In the genomic region with DNA sequence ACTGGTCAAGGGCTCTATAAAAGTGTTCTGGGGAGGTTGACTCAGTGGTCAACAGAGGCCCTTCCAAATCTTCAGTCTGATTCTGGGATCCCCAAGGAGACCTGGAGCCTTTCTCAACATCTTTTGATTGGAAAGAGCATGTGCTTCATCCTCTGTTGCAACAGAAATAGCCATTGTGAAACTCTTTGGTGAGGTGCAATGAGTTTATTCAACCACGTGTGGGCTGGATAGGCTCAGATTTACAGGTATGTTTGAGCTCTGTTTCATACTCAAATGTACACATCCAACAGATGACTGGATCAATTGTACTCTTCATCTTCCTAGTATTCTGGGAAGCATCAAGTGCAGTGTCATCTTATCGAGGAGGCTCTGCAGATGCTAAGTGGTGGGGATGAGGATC, we compare ENCODE assay signal across 17 cellular contexts.
"Had no signal": no experiment of that assay in that cellular context is flagged by ENCODE, and none has a peak within 500 bp of the region (broad histone marks: within the 10 kb centered on the region; RNA-seq: fewer than 3 reads in every experiment).

No MANE protein-coding gene starts in this region.

- H3K9me3 ChIP-seq: esophagus squamous epithelium had no signal

- H3K27me3 ChIP-seq: brain microvascular endothelial cell, esophagus squamous epithelium had no signal

- H2AFZ ChIP-seq: parathyroid adenoma had no signal

- H3K9me3 Mint-ChIP-seq: activated naive CD4-positive, alpha-beta T cell treated with anti-CD3 and anti-CD28 coated beads for 36 hours; activated naive CD8-positive, alpha-beta T cell treated with anti-CD3 and anti-CD28 coated beads, Interleukin-2, amount 50 U/mL, for 24 hours; activated T-helper 2 cell treated with anti-CD3 and anti-CD28 coated beads, Interferon-gamma antibody, Interleukin-2, Interleukin-4, amounts not matched to agents 10 μg/mL and 5 μg/mL and 100 μg/mL, durations not matched to agents 14 hours and 24 hours and 36 hours; nephron; stimulated activated naive B cell treated with anti-CD40 and anti-IgM and Interleukin-4, amounts not matched to agents 10 μg/mL and 1 μg/mL and 100 μg/mL, for 72 hours; T-cell had no signal

- H3K4me3 ChIP-seq: esophagus squamous epithelium, lung had no signal

- H3K4me1 Mint-ChIP-seq: activated naive CD8-positive, alpha-beta T cell treated with anti-CD3 and anti-CD28 coated beads, Interleukin-2, amount 50 U/mL, for 24 hours; nephron; T-cell had no signal

- H3K79me2 ChIP-seq: parathyroid adenoma had no signal

- H3K27ac Mint-ChIP-seq: activated naive CD4-positive, alpha-beta T cell treated with anti-CD3 and anti-CD28 coated beads for 36 hours; activated naive CD8-positive, alpha-beta T cell treated with anti-CD3 and anti-CD28 coated beads, Interleukin-2, amount 50 U/mL, for 24 hours; activated T-helper 2 cell treated with anti-CD3 and anti-CD28 coated beads, Interferon-gamma antibody, Interleukin-2, Interleukin-4, amounts not matched to agents 10 μg/mL and 5 μg/mL and 100 μg/mL, durations not matched to agents 14 hours and 24 hours and 36 hours; stimulated activated naive B cell treated with anti-CD40 and anti-IgM and Interleukin-4, amounts not matched to agents 10 μg/mL and 1 μg/mL and 100 μg/mL, for 72 hours; T-cell had no signal

- FAIRE-seq: islet of Langerhans had no signal

- DNase-seq: activated CD4-positive, alpha-beta T cell treated with anti-CD3 and anti-CD28 coated beads, Interleukin-2, amount 50 U/mL, for 1 hour; activated naive CD4-positive, alpha-beta T cell treated with anti-CD3 and anti-CD28 coated beads for 36 hours; activated naive CD8-positive, alpha-beta T cell treated with anti-CD3 and anti-CD28 coated beads, Interleukin-2, amount 50 U/mL, for 24 hours; aorta; brain microvascular endothelial cell; cortex of kidney; esophagus squamous epithelium; foreskin fibroblast; left cardiac atrium; midbrain; stimulated activated naive B cell treated with anti-CD40 and anti-IgM and Interleukin-4, amounts not matched to agents 10 μg/mL and 1 μg/mL and 100 μg/mL, for 72 hours; T-cell had no signal

- H3K27ac ChIP-seq: brain microvascular endothelial cell, esophagus squamous epithelium, parathyroid adenoma had no signal

- H3K4me3 Mint-ChIP-seq: activated naive CD4-positive, alpha-beta T cell treated with anti-CD3 and anti-CD28 coated beads for 36 hours; activated naive CD8-positive, alpha-beta T cell treated with anti-CD3 and anti-CD28 coated beads, Interleukin-2, amount 50 U/mL, for 24 hours; nephron; stimulated activated naive B cell treated with anti-CD40 and anti-IgM and Interleukin-4, amounts not matched to agents 10 μg/mL and 1 μg/mL and 100 μg/mL, for 72 hours; T-cell had no signal

- H3K4me1 ChIP-seq: esophagus squamous epithelium, parathyroid adenoma had no signal

- H3K9ac ChIP-seq: parathyroid adenoma had no signal

- H3K36me3 ChIP-seq: brain microvascular endothelial cell, esophagus squamous epithelium had no signal

- H3K36me3 Mint-ChIP-seq: stimulated activated naive B cell treated with anti-CD40 and anti-IgM and Interleukin-4, amounts not matched to agents 10 μg/mL and 1 μg/mL and 100 μg/mL, for 72 hours; T-cell had no signal
